In genomic region chr11:2968501-2968900, GRCh38 we compare ENCODE assay signal across 34 cellular contexts.
"Had no signal": no experiment of that assay in that cellular context is flagged by ENCODE, and none has a peak within 500 bp of the region (broad histone marks: within the 10 kb centered on the region; RNA-seq: fewer than 3 reads in every experiment).

No MANE protein-coding gene starts in this region.

- DNase-seq: Karpas-422, Kasumi-1, KG1, MG63, MM.1S, MV-4-11, NCI-H1048, NCI-H1092, NCI-H1092 treated with DMSO at 0.1 percent for 48 hours, NCI-H1105, NCI-H1105 treated with DMSO at 0.1 percent for 48 hours, NCI-H1417, NCI-H1417 treated with DMSO at 0.1 percent for 48 hours, NCI-H1436, NCI-H1436 treated with DMSO at 0.1 percent for 48 hours, NCI-H146, NCI-H1694, NCI-H1694 treated with DMSO at 0.1 percent for 48 hours, NCI-H187, NCI-H187 treated with DMSO at 0.1 percent for 48 hours, NCI-H1930, NCI-H2029, NCI-H2029 treated with DMSO at 0.1 percent for 48 hours, NCI-H2081, NCI-H2081 treated with DMSO at 0.1 percent for 48 hours, NCI-H2107, NCI-H2171, NCI-H2171 treated with DMSO at 0.1 percent for 48 hours, NCI-H2227 treated with DMSO at 0.1 percent for 48 hours, NCI-H226, NCI-H345, NCI-H446, NCI-H446 treated with DMSO at 0.1 percent for 48 hours had no signal

- H3K27me3 ChIP-seq: MG63 had no signal

- H3K27ac ChIP-seq: KMS-11 had no signal

- H3K9me3 ChIP-seq: MG63 had no signal

- H3K4me3 ChIP-seq: MG63 had no signal
